ENCODE assay signal across 9 cellular contexts in genomic region chr15:78709263-78709882, GRCh38.
DNase-seq lines count a peak whose midpoint lies in the region; ATAC-seq, FAIRE-seq and TF ChIP-seq lines count a peak whose summit lies in the region.
"Had no signal": no experiment of that assay in that cellular context is flagged by ENCODE, and none has a peak within 500 bp of the region (broad histone marks: within the 10 kb centered on the region; RNA-seq: fewer than 3 reads in every experiment).

No MANE protein-coding gene starts in this region.

- TF ChIP-seq CTCF in RWPE2 (IDR thresholded peaks at IDR 0.05; ENCODE audit: poor library complexity, severe bottlenecking): peak; percentile 99
- peak; percentile 76 to 92 (median 81) for TF ChIP-seq CTCF in pancreas (IDR thresholded peaks at IDR 0.05)
- peak; percentile 85 to 87 for TF ChIP-seq CTCF in tibial artery (IDR thresholded peaks at IDR 0.05)

- FAIRE-seq in pancreas (lab: Jason Lieb, UNC): no peak
- FAIRE-seq: G401.6 had no signal

- intact Hi-C loops in pancreas (cut with DNase I): loop anchor here in 2 of 3 donors (5.0 kb wide), 1 partner anchor 92 kb away; no protein-coding TSS in a partner anchor
- intact Hi-C loops in tibial artery (cut with DNase I; ENCODE audit: low total_unique reads): no loop called here

- no peaks in the 10 kb centered on the region for H3K9me3 ChIP-seq in RWPE2 (ENCODE audit: severe bottlenecking)
- H3K9me3 ChIP-seq in pancreas: no peaks in the 10 kb centered on the region
- no peaks in the 10 kb centered on the region for H3K9me3 ChIP-seq in tibial artery

- ATAC-seq in RWPE2 (ENCODE audit: low read depth): peak; percentile 99
- peak; percentile 96 to 100 (median 100) for ATAC-seq in pancreas

- H3K36me3 ChIP-seq in RWPE2 (ENCODE audit: low read depth) (no peaks in the 10 kb centered on the region), pancreas (no peaks in the 10 kb centered on the region), tibial artery (no peaks in the 10 kb centered on the region)

- DNase-seq in NCI-H2081 (lab: John Stamatoyannopoulos, UW) (peak; percentile 70 to 71), NCI-H2081 treated with DMSO at 0.1 percent for 48 hours (lab: John Stamatoyannopoulos, UW) (no peak), HUDEP-2 (lab: John Stamatoyannopoulos, UW; ENCODE audit: unreplicated experiment in 76 of 76) (peak in 57 of 76 experiments; percentile 5 to 66 (median 46)), RWPE2 (ENCODE audit: low spot score) (peak; percentile 89), foreskin melanocyte (peak; percentile 38), pancreas (peak; percentile 50 to 90 (median 72)), tibial artery (peak in 1 of 2 donors; percentile 52)
- DNase-seq in activated effector memory CD4-positive, alpha-beta T cell treated with Interleukin-2 at 50 U/mL for 16 hours: peak; percentile 38

- H3K27me3 ChIP-seq in RWPE2 (ENCODE audit: insufficient read depth, poor library complexity, severe bottlenecking) (no peaks in the 10 kb centered on the region), pancreas (no peaks in the 10 kb centered on the region), tibial artery (peaks cover 0 to 14% of the 10 kb centered on the region in 2 donors)

- WGBS in pancreas, 2 donors: 5% methylated on average over 21 of the region's 21 CpGs

- H3K4me1 ChIP-seq in RWPE2 (ENCODE audit: insufficient read depth, poor library complexity, severe bottlenecking) (no peaks in the 10 kb centered on the region), pancreas (peaks cover 0 to 3% (median 0%) of the 10 kb centered on the region in 3 donors), tibial artery (peaks cover 0 to 9% (median 3%) of the 10 kb centered on the region in 4 donors)

- H3K4me3 ChIP-seq in RWPE2 (ENCODE audit: severe bottlenecking): peak overlapping the region; percentile 15
- no peak overlapping the region for H3K4me3 ChIP-seq in pancreas
- no peak overlapping the region for H3K4me3 ChIP-seq in tibial artery

- H3K27ac ChIP-seq in RWPE2 (ENCODE audit: poor library complexity, severe bottlenecking) (no peak overlapping the region), pancreas (no peak overlapping the region), tibial artery (no peak overlapping the region)
